ENCODE assay signal across 20 cellular contexts in the genomic region with DNA sequence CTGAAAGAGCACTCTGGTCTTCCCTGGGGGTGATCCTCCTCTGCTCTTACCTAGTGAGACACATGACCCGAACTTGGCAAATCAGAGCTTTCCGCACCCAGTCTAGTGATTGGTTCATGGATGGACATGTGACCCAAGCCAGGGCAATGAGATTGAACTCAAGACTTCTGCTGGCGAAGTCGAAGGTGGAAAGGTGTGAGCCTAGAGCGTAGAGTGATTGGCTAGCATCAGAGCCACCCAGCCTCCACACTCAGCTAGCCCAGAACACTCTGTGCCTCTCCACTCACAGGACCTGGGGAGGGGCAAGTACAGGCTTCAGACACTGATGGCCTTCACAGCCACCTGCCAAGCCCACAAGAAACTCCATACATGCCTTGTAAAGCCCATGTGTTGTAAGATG. TPM values are rescaled to one million over a fixed set of nuclear protein-coding genes. Genes with fewer than 3 reads are reported as not detected.
DNase-seq lines count a peak whose midpoint lies in the region; ATAC-seq, FAIRE-seq and TF ChIP-seq lines count a peak whose summit lies in the region.
"Had no signal": no experiment of that assay in that cellular context is flagged by ENCODE, and none has a peak within 500 bp of the region (broad histone marks: within the 10 kb centered on the region; RNA-seq: fewer than 3 reads in every experiment).

No MANE protein-coding gene starts in this region.

- no peak for TF ChIP-seq POLR2A in H1 (IDR thresholded peaks at IDR 0.05; ENCODE audit: control extremely low read depth in 1 of 2, low read depth in 2 of 2, low read length in 2 of 2)

- H4K8ac ChIP-seq in H1 (ENCODE audit: extremely low read depth, insufficient read depth, low read length): no peak overlapping the region

- H2AFZ ChIP-seq in H1 (ENCODE audit: low read length): no peak overlapping the region
- H2AFZ ChIP-seq in parathyroid adenoma: no peak overlapping the region
- no peak overlapping the region for H2AFZ ChIP-seq in PC-3 (ENCODE audit: low read length)

- no peaks in the 10 kb centered on the region for H3K23me2 ChIP-seq in H1 (ENCODE audit: low read depth, low read length)

- no peak overlapping the region for H4K91ac ChIP-seq in H1 (replicated peaks; ENCODE audit: insufficient read length, low read length)

- H4K5ac ChIP-seq in H1 (ENCODE audit: insufficient read length, low read depth, low read length): no peak overlapping the region

- H3K4me1 ChIP-seq in heart right ventricle (peaks cover 8 to 41% (median 28%) of the 10 kb centered on the region in 9 donors), H1 (replicated peaks in 1 of 4; ENCODE audit: control insufficient read depth in 3 of 4, insufficient read depth in 4 of 4, low read length in 3 of 4) (no peaks in the 10 kb centered on the region), parathyroid adenoma (peaks cover 47% of the 10 kb centered on the region), PC-3 (ENCODE audit: insufficient read depth, low read length) (peaks cover 12% of the 10 kb centered on the region)

- H2BK120ac ChIP-seq in H1 (replicated peaks; ENCODE audit: low read depth, low read length): no peak overlapping the region

- TF ChIP-seq RAD21 in H1 (IDR thresholded peaks at IDR 0.05 in 1 of 2, conservative IDR thresholded peaks at IDR 0.05 in 1 of 2; ENCODE audit: low read depth in 2 of 2, low read length in 2 of 2): no peak

- no peak overlapping the region for H3K4ac ChIP-seq in H1 (replicated peaks; ENCODE audit: insufficient read length, low read depth, low read length)

- no peak overlapping the region for H3K23ac ChIP-seq in H1 (ENCODE audit: insufficient read length)

- no peaks in the 10 kb centered on the region for H3K9me2 ChIP-seq in PC-3 (replicated peaks; ENCODE audit: low read length)

- no TSS peak for BruUV-seq in PC-3 (replicated peaks; lab: Mats Ljungman, UMichigan)

- H3K18ac ChIP-seq in H1 (ENCODE audit: extremely low read depth, low read length): no peak overlapping the region

- no peak overlapping the region for H2BK15ac ChIP-seq in H1 (ENCODE audit: low read length)

- TF ChIP-seq EP300 in H1 (IDR thresholded peaks at IDR 0.05; ENCODE audit: borderline replicate concordance in 1 of 2, low read depth in 2 of 2, low read length in 2 of 2): no peak

- H3K9me3 ChIP-seq in heart right ventricle: no peaks in the 10 kb centered on the region
- H3K9me3 ChIP-seq in H1 (ENCODE audit: insufficient read depth in 2 of 2, low read depth in 1 of 2, low read length in 1 of 2): no peaks in the 10 kb centered on the region
- H3K9me3 ChIP-seq in parathyroid adenoma (ENCODE audit: control insufficient read depth, low read length): no peaks in the 10 kb centered on the region
- no peaks in the 10 kb centered on the region for H3K9me3 ChIP-seq in PC-3 (ENCODE audit: low read length)
- H3K9me3 ChIP-seq: HAP-1, SJSA1 had no signal

- H3K4me3 ChIP-seq in heart right ventricle: no peak overlapping the region
- no peak overlapping the region for H3K4me3 ChIP-seq in H1 (ENCODE audit: extremely low read depth in 1 of 4, insufficient read depth in 2 of 4, low read depth in 3 of 4, low read length in 4 of 4)
- H3K4me3 ChIP-seq in parathyroid adenoma (ENCODE audit: low read depth, low read length): no peak overlapping the region
- H3K4me3 ChIP-seq in PC-3 (ENCODE audit: low read length): no peak overlapping the region
- H3K4me3 ChIP-seq: HAP-1, SJSA1 had no signal

- FAIRE-seq in H1 (lab: Jason Lieb, UNC): no peak
- FAIRE-seq: D721Med, RCC 7860 had no signal

- H3F3A ChIP-seq in PC-3 (ENCODE audit: low read length, unreplicated experiment): no peaks in the 10 kb centered on the region

- no peak overlapping the region for H2AK5ac ChIP-seq in H1 (ENCODE audit: low read depth, low read length)

- H3K9ac ChIP-seq in H1 (replicated peaks in 1 of 4; ENCODE audit: extremely low read depth in 1 of 4, low read depth in 3 of 4, low read length in 3 of 4) (no peak overlapping the region), parathyroid adenoma (no peak overlapping the region), PC-3 (ENCODE audit: low read length) (no peak overlapping the region)

- WGBS in heart right ventricle, 2 donors: 96 to 97% methylated on average over 5 of the region's 5 CpGs
- WGBS in H1 (ENCODE audit: extremely low coverage in 1 of 2, insufficient coverage in 1 of 2, insufficient read length in 1 of 2, insufficient replicate concordance in 2 of 2, low coverage in 1 of 2, low lambda C conversion rate in 2 of 2, missing lambda C conversion rate in 1 of 2), 2 experiments: 97% methylated on average over 5 of the region's 5 CpGs; no CpG with 5 or more reads in 1 of the 2 experiments

- ATAC-seq in heart right ventricle (no peak), PC-3 (no peak)
- ATAC-seq: Right ventricle myocardium inferior had no signal

- intact Hi-C loops in cardiac septum (cut with DNase I): no loop called here
- intact Hi-C loops in heart right ventricle (cut with DNase I): loop anchor here in 2 of 10 donors (10.0 kb wide), 2 partner anchors 47 to 127 kb away; partner anchors contain the start of genes DRC3 (in 1 of the 2) and TOM1L2 (in 1 of the 2)
- intact Hi-C loops in PC-3 (cut with micrococcal nuclease): no loop called here

- DNase-seq in cardiac septum (ENCODE audit: low spot score) (peak; percentile 33), heart right ventricle (no peak), H1 (ENCODE audit: low read depth in 1 of 2, low spot score in 2 of 2) (no peak), DMS114 treated with DMSO at 0.1 percent for 48 hours (lab: John Stamatoyannopoulos, UW; ENCODE audit: unreplicated experiment) (no peak), NCI-H1105 (lab: John Stamatoyannopoulos, UW) (no peak), PC-3 (no peak)
- DNase-seq: DMS79 treated with DMSO at 0.1 percent for 48 hours, NCI-H1105 treated with DMSO at 0.1 percent for 48 hours, NCI-H2081, NCI-H2171, NCI-H345, NCI-H524 treated with DMSO at 0.1 percent for 48 hours, NCI-H82 had no signal

- peaks cover 0 to 56% (median 0%) of the 10 kb centered on the region in 9 donors for H3K36me3 ChIP-seq in heart right ventricle
- no peaks in the 10 kb centered on the region for H3K36me3 ChIP-seq in H1 (ENCODE audit: control insufficient read depth in 2 of 4, insufficient read depth in 4 of 4, low read length in 3 of 4)
- no peaks in the 10 kb centered on the region for H3K36me3 ChIP-seq in parathyroid adenoma (ENCODE audit: control insufficient read depth, insufficient read depth, low read length)
- H3K36me3 ChIP-seq in PC-3 (ENCODE audit: low read depth, low read length): peaks cover 11% of the 10 kb centered on the region
- H3K36me3 ChIP-seq: HAP-1 had no signal

- H3K79me1 ChIP-seq in H1 (ENCODE audit: low read depth, low read length): peaks cover 4% of the 10 kb centered on the region; the same call in 1 of the 2 replicates

- no peak overlapping the region for H2BK5ac ChIP-seq in H1 (ENCODE audit: low read depth, low read length)

- no peak overlapping the region for H3K56ac ChIP-seq in H1 (replicated peaks; ENCODE audit: insufficient read length, low read depth, low read length)

- H4K20me1 ChIP-seq in H1 (replicated peaks in 1 of 2; ENCODE audit: control insufficient read depth in 1 of 2, insufficient read depth in 2 of 2, low read length in 2 of 2) (no peaks in the 10 kb centered on the region), PC-3 (ENCODE audit: low read length) (no peaks in the 10 kb centered on the region)

- H3K27ac ChIP-seq in heart right ventricle (no peak overlapping the region), H1 (ENCODE audit: low read depth, low read length) (no peak overlapping the region), parathyroid adenoma (peak overlapping the region; percentile 90), PC-3 (ENCODE audit: low read length) (no peak overlapping the region)
- H3K27ac ChIP-seq: C4-2B, SJSA1 had no signal

- no peak overlapping the region for H3K4me2 ChIP-seq in H1 (ENCODE audit: insufficient read depth in 1 of 2, low read depth in 2 of 2, low read length in 2 of 2)
- no peak overlapping the region for H3K4me2 ChIP-seq in parathyroid adenoma (ENCODE audit: low read length)
- H3K4me2 ChIP-seq in PC-3 (ENCODE audit: low read length): no peak overlapping the region

- H3K14ac ChIP-seq in H1 (ENCODE audit: insufficient read length): no peak overlapping the region

- H3K79me2 ChIP-seq in H1 (ENCODE audit: control insufficient read depth in 1 of 2, insufficient read depth in 2 of 2, low read length in 2 of 2): no peaks in the 10 kb centered on the region
- peaks cover 8% of the 10 kb centered on the region for H3K79me2 ChIP-seq in parathyroid adenoma
- no peaks in the 10 kb centered on the region for H3K79me2 ChIP-seq in PC-3 (ENCODE audit: low read length)

- H2BK20ac ChIP-seq in H1 (ENCODE audit: low read length): no peak overlapping the region

- no peaks in the 10 kb centered on the region for H3K27me3 ChIP-seq in heart right ventricle
- H3K27me3 ChIP-seq in H1 (replicated peaks in 1 of 4; ENCODE audit: control insufficient read depth in 3 of 4, extremely low read depth in 1 of 4, insufficient read depth in 3 of 4, low read length in 3 of 4): no peaks in the 10 kb centered on the region
- no peaks in the 10 kb centered on the region for H3K27me3 ChIP-seq in parathyroid adenoma (ENCODE audit: control insufficient read depth, insufficient read depth, low read length)
- H3K27me3 ChIP-seq in PC-3 (ENCODE audit: low read length): no peaks in the 10 kb centered on the region
- H3K27me3 ChIP-seq: SJSA1 had no signal

- POLR2A ChIA-PET in H1 (lab: Charles Lee; ENCODE audit: partially characterized antibody): no interaction called here
- POLR2A ChIA-PET in PC-3 (lab: Charles Lee; ENCODE audit: unreplicated experiment): no interaction called here

- CTCF ChIA-PET in H1 (lab: Charles Lee; ENCODE audit: partially characterized antibody): interaction anchor here (0.7 to 5.2 kb wide), 4 partner anchors 12 to 122 kb away, joined by 3 to 28 read pairs (median 5); no protein-coding TSS in a partner anchor
- CTCF ChIA-PET in PC-3 (lab: Charles Lee): no interaction called here

- no peak overlapping the region for H2BK12ac ChIP-seq in H1 (ENCODE audit: low read depth, low read length)

- no peak for TF ChIP-seq CTCF in heart right ventricle (IDR thresholded peaks at IDR 0.05)
- no peak for TF ChIP-seq CTCF in H1 (IDR thresholded peaks at IDR 0.05; ENCODE audit: control extremely low read depth in 1 of 3, insufficient read depth in 1 of 3, low read depth in 1 of 3, low read length in 3 of 3)
- no peak for TF ChIP-seq CTCF in parathyroid adenoma (IDR thresholded peaks at IDR 0.05)
- TF ChIP-seq CTCF in PC-3 (conservative IDR thresholded peaks at IDR 0.05; ENCODE audit: low read depth, low read length): no peak

RNA-seq across cellular contexts. Expression of gene ATPAF2, which starts 17.6 kb away (rescaled TPM):
- total RNA-seq in cardiac septum (31.5 TPM), heart right ventricle (10 to 100 TPM; 32.6 to 43.5 (median 37.4) TPM), PC-3 (2014; rRNA removed) (34.7 and 40.5 TPM in 2 replicates)
- polyA plus RNA-seq in heart right ventricle (10 to 100 TPM; 21.5 to 55.8 TPM), H1 (2011; rRNA removed) (19.6 and 28.3 TPM in 2 replicates)
- total RNA-seq in H1 (2021; fragmentation: NEBNext Ultra II Directional; extraction: Animal tissue kit (Norgen Biotek cat#: 25700)): 22.9 and 23.3 TPM in 2 replicates
- polyA plus RNA-seq in H1 (2011; cell fraction: cytosol; rRNA removed): 19.4 TPM
- polyA plus RNA-seq in H1 (2011; cell fraction: nucleus; rRNA removed): 37.4 TPM
- 11.7 to 18.7 TPM (median 17.3 TPM) in 4 replicates for polyA plus RNA-seq in H1 (2012, experiment 1 of 2)
- polyA plus RNA-seq in H1 (2012, experiment 2 of 2): 40.0 TPM
- 13.9 TPM for polyA plus RNA-seq in H1 (2013, experiment 1 of 2)
- polyA plus RNA-seq in H1 (2013, experiment 2 of 2): 14.8 TPM
- 19.0 and 20.4 TPM in 2 replicates for polyA minus RNA-seq in H1 (2011; rRNA and poly(A)+ RNA removed)
- polyA minus RNA-seq in H1 (2011; cell fraction: cytosol; rRNA and poly(A)+ RNA removed): 14.2 TPM
- 18.3 TPM for polyA minus RNA-seq in H1 (2011; cell fraction: nucleus; rRNA and poly(A)+ RNA removed)

RNA-seq across cellular contexts. Expression of gene GID4, which starts 17.8 kb away (rescaled TPM):
- total RNA-seq in cardiac septum (17.9 TPM), heart right ventricle (10 to 100 TPM; 14.6 to 23.7 (median 17.3) TPM), PC-3 (2014; rRNA removed) (7.3 and 9.7 TPM in 2 replicates)
- polyA plus RNA-seq in heart right ventricle (1 to 10 TPM; 7.0 to 9.5 TPM), H1 (2011; rRNA removed) (5.4 and 5.6 TPM in 2 replicates)
- total RNA-seq in H1 (2021; fragmentation: NEBNext Ultra II Directional; extraction: Animal tissue kit (Norgen Biotek cat#: 25700)): 15.0 and 15.2 TPM in 2 replicates
- 6.2 TPM for polyA plus RNA-seq in H1 (2011; cell fraction: cytosol; rRNA removed)
- polyA plus RNA-seq in H1 (2011; cell fraction: nucleus; rRNA removed): 6.3 TPM
- 7.2 to 9.3 TPM (median 8.4 TPM) in 4 replicates for polyA plus RNA-seq in H1 (2012, experiment 1 of 2)
- polyA plus RNA-seq in H1 (2012, experiment 2 of 2): 4.6 TPM
- 5.7 TPM for polyA plus RNA-seq in H1 (2013, experiment 1 of 2)
- 6.2 TPM for polyA plus RNA-seq in H1 (2013, experiment 2 of 2)
- 15.1 and 24.7 TPM in 2 replicates for polyA minus RNA-seq in H1 (2011; rRNA and poly(A)+ RNA removed)
- polyA minus RNA-seq in H1 (2011; cell fraction: cytosol; rRNA and poly(A)+ RNA removed): 9.4 TPM
- 13.3 TPM for polyA minus RNA-seq in H1 (2011; cell fraction: nucleus; rRNA and poly(A)+ RNA removed)

RNA-seq across cellular contexts. Expression of gene DRC3, which starts 48.7 kb away (rescaled TPM):
- total RNA-seq in cardiac septum (1.9 TPM), heart right ventricle (1 to 10 TPM; 1.1 to 2.6 (median 2.0) TPM), PC-3 (2014; rRNA removed) (1.9 and 2.2 TPM in 2 replicates)
- polyA plus RNA-seq in heart right ventricle (1 to 10 TPM in 1 of 2 donors, under 1 TPM in 1; 0.55 to 3.0 TPM), H1 (2011; rRNA removed) (0.22 and 0.59 TPM in 2 replicates)
- total RNA-seq in H1 (2021; fragmentation: NEBNext Ultra II Directional; extraction: Animal tissue kit (Norgen Biotek cat#: 25700)): not detected in 2 replicates
- 0.21 TPM for polyA plus RNA-seq in H1 (2011; cell fraction: cytosol; rRNA removed)
- polyA plus RNA-seq in H1 (2011; cell fraction: nucleus; rRNA removed): 0.33 TPM
- polyA plus RNA-seq in H1 (2012, experiment 1 of 2): 1.9 to 2.8 TPM (median 2.5 TPM) in 4 replicates
- polyA plus RNA-seq in H1 (2012, experiment 2 of 2): 0.42 TPM
- under 0.01 TPM for polyA plus RNA-seq in H1 (2013, experiment 1 of 2)
- polyA plus RNA-seq in H1 (2013, experiment 2 of 2): 0.09 TPM
- 0.10 and 0.73 TPM in 2 replicates for polyA minus RNA-seq in H1 (2011; rRNA and poly(A)+ RNA removed)
- polyA minus RNA-seq in H1 (2011; cell fraction: cytosol; rRNA and poly(A)+ RNA removed): not detected
- 0.20 TPM for polyA minus RNA-seq in H1 (2011; cell fraction: nucleus; rRNA and poly(A)+ RNA removed)

RNA-seq across cellular contexts. Expression of gene TOM1L2, which starts 49.2 kb away (rescaled TPM):
- 261 TPM for total RNA-seq in cardiac septum
- total RNA-seq in heart right ventricle: 100 to 1,000 TPM; 174 to 331 (median 290) TPM
- polyA plus RNA-seq in heart right ventricle: 100 to 1,000 TPM in 1 of 2 donors, 10 to 100 TPM in 1; 46.4 to 114 TPM
- 3.3 and 3.4 TPM in 2 replicates for total RNA-seq in H1 (2021; fragmentation: NEBNext Ultra II Directional; extraction: Animal tissue kit (Norgen Biotek cat#: 25700))
- 2.0 and 4.2 TPM in 2 replicates for polyA plus RNA-seq in H1 (2011; rRNA removed)
- polyA plus RNA-seq in H1 (2011; cell fraction: cytosol; rRNA removed): 2.8 TPM
- polyA plus RNA-seq in H1 (2011; cell fraction: nucleus; rRNA removed): 5.6 TPM
- polyA plus RNA-seq in H1 (2012, experiment 1 of 2): 2.4 to 3.2 TPM (median 2.7 TPM) in 4 replicates
- polyA plus RNA-seq in H1 (2012, experiment 2 of 2): 3.4 TPM
- 4.5 TPM for polyA plus RNA-seq in H1 (2013, experiment 1 of 2)
- polyA plus RNA-seq in H1 (2013, experiment 2 of 2): 4.3 TPM
- polyA minus RNA-seq in H1 (2011; rRNA and poly(A)+ RNA removed): 3.0 and 4.6 TPM in 2 replicates
- polyA minus RNA-seq in H1 (2011; cell fraction: cytosol; rRNA and poly(A)+ RNA removed): 1.7 TPM
- polyA minus RNA-seq in H1 (2011; cell fraction: nucleus; rRNA and poly(A)+ RNA removed): 5.1 TPM
- 53.3 and 77.1 TPM in 2 replicates for total RNA-seq in PC-3 (2014; rRNA removed)
